ENCODE assay signal across 25 cellular contexts in genomic region chr1:76048194-76048593, GRCh38.
"Had no signal": no experiment of that assay in that cellular context is flagged by ENCODE, and none has a peak within 500 bp of the region (broad histone marks: within the 10 kb centered on the region; RNA-seq: fewer than 3 reads in every experiment).

No MANE protein-coding gene starts in this region.

- H3K27ac Mint-ChIP-seq: activated CD4-positive, alpha-beta T cell treated with anti-CD3 and anti-CD28 coated beads, Interleukin-2, amount 10 ng/mL, durations not matched to agents 7 days and 5 days; activated CD8-positive, alpha-beta T cell treated with anti-CD3 and anti-CD28 coated beads for 36 hours; activated T-helper 17 cell treated with anti-CD3 and anti-CD28 coated beads, Interleukin-2, amount 50 U/mL, for 72 hours; naive thymus-derived CD4-positive, alpha-beta T cell; stimulated activated naive B cell treated with anti-CD40 and anti-IgM and Interleukin-4, amounts not matched to agents 10 μg/mL and 1 μg/mL and 100 μg/mL, for 72 hours had no signal

- H3K4me3 ChIP-seq: breast epithelium, gastroesophageal sphincter, pancreas, prostate gland, right atrium auricular region, stomach, thyroid gland, upper lobe of right lung had no signal

- H3K4me3 Mint-ChIP-seq: activated CD4-positive, alpha-beta T cell treated with anti-CD3 and anti-CD28 coated beads, Interleukin-2, amount 10 ng/mL, durations not matched to agents 7 days and 5 days; activated CD8-positive, alpha-beta T cell treated with anti-CD3 and anti-CD28 coated beads for 36 hours; activated T-cell treated with anti-CD3 and anti-CD28 coated beads, Interleukin-2, amount 50 U/mL, for 4 hours; activated T-helper 17 cell treated with anti-CD3 and anti-CD28 coated beads, Interleukin-2, amount 50 U/mL, for 72 hours; naive thymus-derived CD4-positive, alpha-beta T cell; neural crest cell; stimulated activated naive B cell treated with anti-CD40 and anti-IgM and Interleukin-4, amounts not matched to agents 10 μg/mL and 1 μg/mL and 100 μg/mL, for 72 hours had no signal

- H3K9me3 ChIP-seq: gastroesophageal sphincter, pancreas, right atrium auricular region, stomach, thyroid gland, upper lobe of right lung had no signal

- H3K4me1 Mint-ChIP-seq: activated T-helper 17 cell treated with anti-CD3 and anti-CD28 coated beads, Interleukin-2, amount 50 U/mL, for 72 hours; stimulated activated naive B cell treated with anti-CD40 and anti-IgM and Interleukin-4, amounts not matched to agents 10 μg/mL and 1 μg/mL and 100 μg/mL, for 72 hours had no signal

- H3K9me3 Mint-ChIP-seq: activated CD4-positive, alpha-beta T cell treated with anti-CD3 and anti-CD28 coated beads, Interleukin-2, amount 10 ng/mL, durations not matched to agents 7 days and 5 days; activated CD8-positive, alpha-beta T cell treated with anti-CD3 and anti-CD28 coated beads for 36 hours; activated T-cell treated with anti-CD3 and anti-CD28 coated beads, Interleukin-2, amount 50 U/mL, for 4 hours; activated T-helper 17 cell treated with anti-CD3 and anti-CD28 coated beads, Interleukin-2, amount 50 U/mL, for 72 hours; neural crest cell had no signal

- H3K27me3 ChIP-seq: breast epithelium, gastroesophageal sphincter, right atrium auricular region, thyroid gland, upper lobe of right lung had no signal

- H3K27ac ChIP-seq: breast epithelium, gastroesophageal sphincter, pancreas, prostate gland, right atrium auricular region, stomach, thyroid gland, upper lobe of right lung had no signal

- H3K36me3 ChIP-seq: breast epithelium, gastroesophageal sphincter, pancreas, prostate gland, right atrium auricular region, stomach, thyroid gland, upper lobe of right lung had no signal

- H3K36me3 Mint-ChIP-seq: naive thymus-derived CD4-positive, alpha-beta T cell; stimulated activated naive B cell treated with anti-CD40 and anti-IgM and Interleukin-4, amounts not matched to agents 10 μg/mL and 1 μg/mL and 100 μg/mL, for 72 hours had no signal

- DNase-seq: activated CD4-positive, alpha-beta T cell treated with anti-CD3 and anti-CD28 coated beads for 1 hour; activated CD4-positive, alpha-beta T cell treated with anti-CD3 and anti-CD28 coated beads, Interleukin-2, amount 10 ng/mL, durations not matched to agents 7 days and 5 days; activated CD8-positive, alpha-beta T cell treated with anti-CD3 and anti-CD28 coated beads for 36 hours; activated gamma-delta T cell treated with Interleukin-2 at 50 U/mL for 16 hours; activated naive CD4-positive, alpha-beta T cell treated with anti-CD3 and anti-CD28 coated beads, Interleukin-2, amount 50 U/mL, for 16 hours; activated T-cell treated with anti-CD3 and anti-CD28 coated beads, Interleukin-2, amount 50 U/mL, for 4 hours; amniotic stem cell; central memory CD4-positive, alpha-beta T cell; head of caudate nucleus; midbrain; naive thymus-derived CD4-positive, alpha-beta T cell; nucleus accumbens; pancreas; stimulated activated CD4-positive, alpha-beta T cell treated with anti-CD3 and anti-CD28 coated beads, Interleukin-15, amount 100 ng/mL, for 24 hours; stimulated activated CD4-positive, alpha-beta T cell treated with anti-CD3 and anti-CD28 coated beads, Interleukin-2, amount 100 ng/mL, for 24 hours; stimulated activated naive B cell treated with anti-CD40 and anti-IgM and Interleukin-4, amounts not matched to agents 10 μg/mL and 1 μg/mL and 100 μg/mL, for 72 hours; stomach; thyroid gland; upper lobe of right lung had no signal

- H3K4me1 ChIP-seq: breast epithelium, gastroesophageal sphincter, pancreas, prostate gland, right atrium auricular region, upper lobe of right lung had no signal
